20 cellular contexts compared by ENCODE assay signal in genomic region chr4:116058129-116058528, GRCh38.
DNase-seq lines count a peak whose midpoint lies in the region; ATAC-seq and TF ChIP-seq lines count a peak whose summit lies in the region.
"Had no signal": no experiment of that assay in that cellular context is flagged by ENCODE, and none has a peak within 500 bp of the region (broad histone marks: within the 10 kb centered on the region; RNA-seq: fewer than 3 reads in every experiment).

No MANE protein-coding gene starts in this region.

- peak; percentile 25 for DNase-seq in NAMALWA (ENCODE audit: low spot score)
- no peak for DNase-seq in neural crest cell (ENCODE audit: low read depth, low spot score)
- DNase-seq in left ventricle myocardium inferior, result no peak
- no peak for DNase-seq in amygdala (lab: John Stamatoyannopoulos, UW)
- DNase-seq in stimulated activated CD4-positive, alpha-beta T cell treated with anti-CD3 and anti-CD28 coated beads, Interleukin-4, amount 100 ng/mL, for 4 hours, result no peak
- DNase-seq: COR-L47, EL, HCEC 1CT, KG1, NCI-H1417 treated with DMSO at 0.1 percent for 48 hours, NCI-H2029 treated with DMSO at 0.1 percent for 48 hours, NCI-H510A, NCI-H774, Right ventricle myocardium superior, T-cell, T1000 had no signal

- H3K9me3 Mint-ChIP-seq in neural crest cell, result peaks cover 2% of the 10 kb centered on the region
- H3K9me3 Mint-ChIP-seq: T-cell had no signal

- no peaks in the 10 kb centered on the region for H3K36me3 ChIP-seq in left ventricle myocardium inferior

- TF ChIP-seq CTCF in neural crest cell (conservative IDR thresholded peaks at IDR 0.05) (no peak), left ventricle myocardium inferior (IDR thresholded peaks at IDR 0.05; ENCODE audit: borderline replicate concordance) (no peak)

- intact Hi-C loops in left ventricle myocardium inferior (cut with micrococcal nuclease), result no loop called here

- no peaks in the 10 kb centered on the region for H3K9me3 ChIP-seq in left ventricle myocardium inferior (replicated peaks)

- H3K4me3 Mint-ChIP-seq in neural crest cell, result no peak overlapping the region
- H3K4me3 Mint-ChIP-seq: T-cell had no signal

- H3K27me3 Mint-ChIP-seq in neural crest cell (ENCODE audit: low read depth), result no peaks in the 10 kb centered on the region
- H3K27me3 Mint-ChIP-seq: T-cell had no signal

- H3K27me3 ChIP-seq in left ventricle myocardium inferior (ENCODE audit: low read depth), result no peaks in the 10 kb centered on the region

- H3K36me3 Mint-ChIP-seq in neural crest cell (ENCODE audit: low read depth), result no peaks in the 10 kb centered on the region
- H3K36me3 Mint-ChIP-seq: T-cell had no signal

- H3K27ac Mint-ChIP-seq in neural crest cell (ENCODE audit: unreplicated experiment), result peak overlapping the region; percentile 29
- H3K27ac Mint-ChIP-seq: T-cell had no signal

- no peak overlapping the region for H3K27ac ChIP-seq in left ventricle myocardium inferior (replicated peaks)
- H3K27ac ChIP-seq: C4-2B, SK-N-MC had no signal

- no peak overlapping the region for H3K4me3 ChIP-seq in left ventricle myocardium inferior
- H3K4me3 ChIP-seq: SK-N-MC had no signal

- peak; percentile 56 for ATAC-seq in GM18907 (IDR thresholded peaks at IDR 0.05; ENCODE audit: unreplicated experiment)
- peak; percentile 47 for ATAC-seq in HG02759 (IDR thresholded peaks at IDR 0.05; ENCODE audit: unreplicated experiment)
- ATAC-seq: T-cell had no signal

- no peaks in the 10 kb centered on the region for H3K4me1 Mint-ChIP-seq in neural crest cell
- H3K4me1 Mint-ChIP-seq: T-cell had no signal

- no peaks in the 10 kb centered on the region for H3K4me1 ChIP-seq in left ventricle myocardium inferior
